ENCODE assay signal across 27 cellular contexts in the genomic region with DNA sequence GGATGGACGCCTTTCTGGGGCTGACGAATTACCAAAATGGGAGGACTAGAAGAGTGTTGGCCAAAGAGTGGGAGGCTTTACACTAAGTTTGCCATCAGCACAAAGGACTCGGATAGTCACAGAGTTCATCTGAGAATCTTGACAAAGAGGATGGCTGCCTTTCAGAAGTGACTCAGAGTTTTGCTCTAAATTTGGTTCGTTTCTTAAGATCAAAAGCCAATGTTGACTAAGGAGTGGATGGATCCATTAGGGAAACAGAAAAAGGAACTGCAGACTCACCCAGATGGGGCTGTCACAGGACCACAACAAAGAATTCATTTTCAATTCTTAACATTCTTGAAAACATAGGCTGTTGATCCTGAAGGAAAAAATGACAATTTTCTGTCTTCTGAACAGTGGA.
DNase-seq lines count a peak whose midpoint lies in the region; ATAC-seq and TF ChIP-seq lines count a peak whose summit lies in the region.
"Had no signal": no experiment of that assay in that cellular context is flagged by ENCODE, and none has a peak within 500 bp of the region (broad histone marks: within the 10 kb centered on the region; RNA-seq: fewer than 3 reads in every experiment).

No MANE protein-coding gene starts in this region.

- CTCF ChIA-PET in activated CD8-positive, alpha-beta memory T cell treated with anti-CD3 and anti-CD28 coated beads, Interleukin-2, amount 10 ng/mL, durations not matched to agents 7 days and 5 days (lab: Charles Lee) = no interaction called here

- H3K4me3 Mint-ChIP-seq in activated CD8-positive, alpha-beta memory T cell treated with anti-CD3 and anti-CD28 coated beads, Interleukin-2, amount 10 ng/mL, durations not matched to agents 7 days and 5 days = no peak overlapping the region
- H3K4me3 Mint-ChIP-seq: activated B cell treated with CpG ODN at 0.5 μM for 24 hours; activated CD8-positive, alpha-beta T cell treated with anti-CD3 and anti-CD28 coated beads, Interleukin-2, amount 10 ng/mL, durations not matched to agents 7 days and 5 days; GM23338; neural progenitor cell; type B pancreatic cell had no signal

- H3K4me1 Mint-ChIP-seq in activated CD8-positive, alpha-beta memory T cell treated with anti-CD3 and anti-CD28 coated beads, Interleukin-2, amount 10 ng/mL, durations not matched to agents 7 days and 5 days = peaks cover 10% of the 10 kb centered on the region
- H3K4me1 Mint-ChIP-seq: GM23338, neural progenitor cell had no signal

- no peak for ATAC-seq in activated CD8-positive, alpha-beta memory T cell treated with anti-CD3 and anti-CD28 coated beads, Interleukin-2, amount 10 ng/mL, durations not matched to agents 7 days and 5 days
- ATAC-seq: activated CD8-positive, alpha-beta T cell treated with anti-CD3 and anti-CD28 coated beads, Interleukin-2, amount 10 ng/mL, durations not matched to agents 7 days and 5 days; GM23338 had no signal

- H3K27ac ChIP-seq in mesodermal cell (ENCODE audit: low read depth, low read length, severe bottlenecking) = peak overlapping the region; percentile 71
- no peak overlapping the region for H3K27ac ChIP-seq in WERI-Rb-1
- H3K27ac ChIP-seq: cardiac muscle cell, neural progenitor cell, prostate gland, RWPE1 had no signal

- TF ChIP-seq CTCF in WERI-Rb-1 (IDR thresholded peaks at IDR 0.05; ENCODE audit: low read depth, low read length) = no peak

- H3K36me3 Mint-ChIP-seq in activated CD8-positive, alpha-beta memory T cell treated with anti-CD3 and anti-CD28 coated beads, Interleukin-2, amount 10 ng/mL, durations not matched to agents 7 days and 5 days = peaks cover 56% of the 10 kb centered on the region

- 75 to 86% methylated on average over 4 of the region's 4 CpGs for WGBS in mesodermal cell (ENCODE audit: insufficient coverage in 2 of 2), 2 experiments

- H3K9me3 ChIP-seq in mesodermal cell (ENCODE audit: control insufficient read depth, low read length) (no peaks in the 10 kb centered on the region), WERI-Rb-1 (ENCODE audit: severe bottlenecking) (no peaks in the 10 kb centered on the region)
- H3K9me3 ChIP-seq: prostate gland, SK-N-SH had no signal

- H3K4me3 ChIP-seq in mesodermal cell (ENCODE audit: extremely low read depth, insufficient read depth, low read length, poor library complexity, severe bottlenecking) = no peak overlapping the region
- H3K4me3 ChIP-seq in WERI-Rb-1 (ENCODE audit: low read depth, low read length) = no peak overlapping the region
- H3K4me3 ChIP-seq: cardiac muscle cell, GM23338, lung, neural progenitor cell, prostate gland had no signal

- H3K27ac Mint-ChIP-seq in activated CD8-positive, alpha-beta memory T cell treated with anti-CD3 and anti-CD28 coated beads, Interleukin-2, amount 10 ng/mL, durations not matched to agents 7 days and 5 days = no peak overlapping the region
- H3K27ac Mint-ChIP-seq: activated B cell treated with CpG ODN at 0.5 μM for 24 hours; activated CD8-positive, alpha-beta T cell treated with anti-CD3 and anti-CD28 coated beads, Interleukin-2, amount 10 ng/mL, durations not matched to agents 7 days and 5 days; GM23338; neural progenitor cell; type B pancreatic cell had no signal

- H3K27me3 ChIP-seq in WERI-Rb-1 (ENCODE audit: insufficient read depth, low read depth, severe bottlenecking) = no peaks in the 10 kb centered on the region
- H3K27me3 ChIP-seq: cardiac muscle cell, neural progenitor cell had no signal

- peaks cover 6% of the 10 kb centered on the region for H3K9me3 Mint-ChIP-seq in activated CD8-positive, alpha-beta memory T cell treated with anti-CD3 and anti-CD28 coated beads, Interleukin-2, amount 10 ng/mL, durations not matched to agents 7 days and 5 days (ENCODE audit: low read depth)

- no peaks in the 10 kb centered on the region for H3K27me3 Mint-ChIP-seq in activated CD8-positive, alpha-beta memory T cell treated with anti-CD3 and anti-CD28 coated beads, Interleukin-2, amount 10 ng/mL, durations not matched to agents 7 days and 5 days
- H3K27me3 Mint-ChIP-seq: activated B cell treated with CpG ODN at 0.5 μM for 24 hours, type B pancreatic cell had no signal

- H3K36me3 ChIP-seq in mesodermal cell (ENCODE audit: control insufficient read depth, insufficient read depth, low read length) (no peaks in the 10 kb centered on the region), WERI-Rb-1 (no peaks in the 10 kb centered on the region)
- H3K36me3 ChIP-seq: cardiac muscle cell, neural progenitor cell, prostate gland had no signal

- DNase-seq in EH (ENCODE audit: low read depth) (peak; percentile 61), LHCN-M2 (ENCODE audit: low read depth) (peak; percentile 22), astrocyte of the hippocampus (ENCODE audit: low read depth, low spot score) (peak; percentile 26), WERI-Rb-1 (no peak), nucleus accumbens (lab: John Stamatoyannopoulos, UW) (no peak)
- DNase-seq in activated CD8-positive, alpha-beta memory T cell treated with anti-CD3 and anti-CD28 coated beads, Interleukin-2, amount 10 ng/mL, durations not matched to agents 7 days and 5 days = no peak
- DNase-seq: activated B cell treated with CpG ODN at 0.5 μM for 24 hours; activated CD8-positive, alpha-beta T cell treated with anti-CD3 and anti-CD28 coated beads, Interleukin-2, amount 10 ng/mL, durations not matched to agents 7 days and 5 days; activated naive CD4-positive, alpha-beta T cell; activated T-cell treated with anti-CD3 and anti-CD28 coated beads, Interleukin-2, amount 50 U/mL, for 1 hour; amygdala; cortex of kidney; DMS153; head of caudate nucleus; kidney glomerular epithelial cell; NCI-H1694 treated with DMSO at 0.1 percent for 48 hours; NCI-H2171; NK-92 treated with Interleukin-12 subunit alpha and Interleukin-12 subunit beta, amount 100 ng/mL, for 24 hours; SK-N-SH had no signal

- peaks cover 15% of the 10 kb centered on the region for H3K4me1 ChIP-seq in mesodermal cell (ENCODE audit: control insufficient read depth, insufficient read depth, low read length, poor library complexity, severe bottlenecking)
- H3K4me1 ChIP-seq: neural progenitor cell, prostate gland had no signal

Comparison
In these comparisons a context has a peak if more than half of its experiments do, and no peak if none do; other contexts are left out.
1. DNase-seq: peak in EH (single experiment), LHCN-M2 (single experiment) and astrocyte of the hippocampus (single experiment); none in activated CD8-positive, alpha-beta memory T cell treated with anti-CD3 and anti-CD28 coated beads, Interleukin-2, amount 10 ng/mL, durations not matched to agents 7 days and 5 days (single experiment), WERI-Rb-1 (single experiment) and nucleus accumbens (0 of 56).